In genomic region chr10:74718208-74718607, GRCh38 we compare ENCODE assay signal across 21 cellular contexts.
DNase-seq lines count a peak whose midpoint lies in the region; ATAC-seq and TF ChIP-seq lines count a peak whose summit lies in the region.
"Had no signal": no experiment of that assay in that cellular context is flagged by ENCODE, and none has a peak within 500 bp of the region (broad histone marks: within the 10 kb centered on the region; RNA-seq: fewer than 3 reads in every experiment).

No MANE protein-coding gene starts in this region.

- H3K9me3 Mint-ChIP-seq in CD8-positive, alpha-beta T cell = peaks cover 26% of the 10 kb centered on the region
- H3K9me3 Mint-ChIP-seq in endodermal cell (peaks cover 72% of the 10 kb centered on the region), CD14-positive monocyte (peaks cover 29 to 45% (median 31%) of the 10 kb centered on the region in 7 donors)

- POLR2A ChIA-PET in CD8-positive, alpha-beta T cell (lab: Charles Lee) = interaction anchor here (0.6 kb wide), 1 partner anchor 11 kb away, joined by 4 read pairs; no protein-coding TSS in a partner anchor
- POLR2A ChIA-PET in HEK293T (lab: Yijun Ruan, JAX) = no interaction called here

- no peak overlapping the region for H3K9ac ChIP-seq in adipocyte (ENCODE audit: low read length)
- H3K9ac ChIP-seq in endodermal cell (ENCODE audit: extremely low read depth, low read length, poor library complexity, severe bottlenecking) = no peak overlapping the region

- no peak for TF ChIP-seq CTCF in CD8-positive, alpha-beta T cell (IDR thresholded peaks at IDR 0.05)
- TF ChIP-seq CTCF in endodermal cell (conservative IDR thresholded peaks at IDR 0.05) (no peak), CD14-positive monocyte (IDR thresholded peaks at IDR 0.05) (no peak)

- CTCF ChIA-PET in CD8-positive, alpha-beta T cell (lab: Charles Lee) = no interaction called here
- CTCF ChIA-PET in HEK293T (lab: Yijun Ruan, JAX) = no interaction called here

- no peak overlapping the region for H3K4me3 ChIP-seq in CD8-positive, alpha-beta T cell (ENCODE audit: low read depth, low read length)
- H3K4me3 ChIP-seq in adipocyte (ENCODE audit: low read length) (peak overlapping the region; percentile 1), endodermal cell (ENCODE audit: low read length) (peak overlapping the region; percentile 37)
- H3K4me3 ChIP-seq: A549 had no signal

- no peak overlapping the region for H3K27ac ChIP-seq in CD8-positive, alpha-beta T cell (ENCODE audit: low read depth, low read length)
- H3K27ac ChIP-seq in endodermal cell (ENCODE audit: low read depth, low read length) = no peak overlapping the region
- H3K27ac ChIP-seq: 22Rv1, A549, C4-2B had no signal

- intact Hi-C loops in CD8-positive, alpha-beta T cell (cut with DNase I, micrococcal nuclease) = loop anchor here in 1 of 2 experiments (10.0 kb wide), 1 partner anchor 73 kb away; no protein-coding TSS in a partner anchor
- intact Hi-C loops in CD14-positive monocyte (cut with micrococcal nuclease) = no loop called here

- no peaks in the 10 kb centered on the region for H3K36me3 ChIP-seq in CD8-positive, alpha-beta T cell (ENCODE audit: insufficient read depth, low read length)
- H3K36me3 ChIP-seq in adipocyte (ENCODE audit: control insufficient read depth, insufficient read depth, low read length, severe bottlenecking) (peaks cover 8% of the 10 kb centered on the region), endodermal cell (ENCODE audit: control insufficient read depth, insufficient read depth, low read length) (peaks cover 4% of the 10 kb centered on the region)

- no peak overlapping the region for H3K4me3 Mint-ChIP-seq in CD8-positive, alpha-beta T cell
- H3K4me3 Mint-ChIP-seq in endodermal cell (no peak overlapping the region), CD14-positive monocyte (no peak overlapping the region)
- H3K4me3 Mint-ChIP-seq: CD4-positive, alpha-beta memory T cell; H9; HFFc6 had no signal

- peaks cover 36% of the 10 kb centered on the region for H3K36me3 Mint-ChIP-seq in CD8-positive, alpha-beta T cell
- H3K36me3 Mint-ChIP-seq in endodermal cell (ENCODE audit: low read depth) (peaks cover 6% of the 10 kb centered on the region), CD14-positive monocyte (peaks cover 11 to 29% of the 10 kb centered on the region in 2 donors)

- H3K27me3 Mint-ChIP-seq in CD8-positive, alpha-beta T cell (ENCODE audit: low read depth) = no peaks in the 10 kb centered on the region
- H3K27me3 Mint-ChIP-seq in endodermal cell (ENCODE audit: insufficient read depth) (no peaks in the 10 kb centered on the region), CD14-positive monocyte (ENCODE audit: low read depth in 3 of 3) (no peaks in the 10 kb centered on the region)
- H3K27me3 Mint-ChIP-seq: CD4-positive, alpha-beta memory T cell had no signal

- ATAC-seq in CD8-positive, alpha-beta T cell = no peak
- no peak for ATAC-seq in HG02798 (IDR thresholded peaks at IDR 0.05; ENCODE audit: poor library complexity, unreplicated experiment)
- ATAC-seq: A549 had no signal

- no peaks in the 10 kb centered on the region for H3K4me1 Mint-ChIP-seq in CD8-positive, alpha-beta T cell (ENCODE audit: low read depth)
- H3K4me1 Mint-ChIP-seq in endodermal cell = no peaks in the 10 kb centered on the region
- H3K4me1 Mint-ChIP-seq in CD14-positive monocyte = no peaks in the 10 kb centered on the region
- H3K4me1 Mint-ChIP-seq: H9 had no signal

- H3K9me3 ChIP-seq in CD8-positive, alpha-beta T cell (ENCODE audit: low read length) = peaks cover 17% of the 10 kb centered on the region
- peaks cover 22% of the 10 kb centered on the region for H3K9me3 ChIP-seq in adipocyte (ENCODE audit: control insufficient read depth, low read length)
- H3K9me3 ChIP-seq in endodermal cell (ENCODE audit: control insufficient read depth, low read length) = peaks cover 40% of the 10 kb centered on the region

- H3K4me1 ChIP-seq in CD8-positive, alpha-beta T cell (ENCODE audit: insufficient read depth, low read length) = no peaks in the 10 kb centered on the region
- H3K4me1 ChIP-seq in adipocyte (ENCODE audit: control insufficient read depth, insufficient read depth, low read length) (no peaks in the 10 kb centered on the region), endodermal cell (ENCODE audit: control insufficient read depth, insufficient read depth, low read length) (no peaks in the 10 kb centered on the region)
- H3K4me1 ChIP-seq: A549 had no signal

- H3K27me3 ChIP-seq in CD8-positive, alpha-beta T cell (ENCODE audit: insufficient read depth, low read length) = no peaks in the 10 kb centered on the region
- H3K27me3 ChIP-seq in adipocyte (replicated peaks; ENCODE audit: control insufficient read depth, insufficient read depth, low read length) = no peaks in the 10 kb centered on the region
- H3K27me3 ChIP-seq in endodermal cell (ENCODE audit: control insufficient read depth, insufficient read depth, low read length, poor library complexity, severe bottlenecking) = no peaks in the 10 kb centered on the region

- WGBS in endodermal cell (ENCODE audit: insufficient coverage in 1 of 2, insufficient read length in 1 of 2), 2 experiments = 100% methylated on average over 1 of the region's 1 CpG; no CpG with 5 or more reads in 1 of the 2 experiments

- no peak for DNase-seq in CD8-positive, alpha-beta T cell
- DNase-seq in LHCN-M2 (ENCODE audit: low read depth) = peak; percentile 3
- DNase-seq in adipocyte (ENCODE audit: low read depth) = no peak
- DNase-seq in endodermal cell = no peak
- no peak for DNase-seq in HEK293T (ENCODE audit: extremely low spot score)
- no peak for DNase-seq in CD14-positive monocyte (ENCODE audit: low spot score)
- DNase-seq in NCI-H187 (lab: John Stamatoyannopoulos, UW) = no peak
- DNase-seq: AML-193; CD4-positive, alpha-beta memory T cell; DMS 273 treated with DMSO at 0.1 percent for 48 hours; DMS53; DND-41; EL; H9; HFFc6; IMR-90; KG1 had no signal

- peak overlapping the region; percentile 32 for H3K27ac Mint-ChIP-seq in CD8-positive, alpha-beta T cell
- H3K27ac Mint-ChIP-seq in endodermal cell = no peak overlapping the region
- no peak overlapping the region for H3K27ac Mint-ChIP-seq in CD14-positive monocyte
- H3K27ac Mint-ChIP-seq: H9, HFFc6 had no signal

TF ChIP-seq in HEK293T, 16 proteins besides CTCF, POLR2A, EP300 and RAD21:
- TF ChIP-seq FOXA1 (IDR thresholded peaks at IDR 0.05) (no peak), PKNOX1 (IDR thresholded peaks at IDR 0.05) (no peak), SUZ12 (IDR thresholded peaks at IDR 0.05) (no peak), TARDBP (IDR thresholded peaks at IDR 0.05) (no peak), SP1 (IDR thresholded peaks at IDR 0.05) (no peak), L3MBTL2 (conservative IDR thresholded peaks at IDR 0.05) (no peak), FOXK2 (IDR thresholded peaks at IDR 0.05) (no peak), LEF1 (IDR thresholded peaks at IDR 0.05; ENCODE audit: borderline replicate concordance) (no peak), CTBP1 (IDR thresholded peaks at IDR 0.05; ENCODE audit: borderline replicate concordance) (no peak), ELF4 (IDR thresholded peaks at IDR 0.05) (no peak), NFRKB (IDR thresholded peaks at IDR 0.05) (no peak), FOXM1 (IDR thresholded peaks at IDR 0.05; ENCODE audit: borderline replicate concordance) (no peak), BHLHE40 (IDR thresholded peaks at IDR 0.05; ENCODE audit: borderline replicate concordance) (no peak), HDGF (IDR thresholded peaks at IDR 0.05; ENCODE audit: borderline replicate concordance) (no peak), ARNT (IDR thresholded peaks at IDR 0.05) (no peak)
